12 cellular contexts compared by ENCODE assay signal in the genomic region with DNA sequence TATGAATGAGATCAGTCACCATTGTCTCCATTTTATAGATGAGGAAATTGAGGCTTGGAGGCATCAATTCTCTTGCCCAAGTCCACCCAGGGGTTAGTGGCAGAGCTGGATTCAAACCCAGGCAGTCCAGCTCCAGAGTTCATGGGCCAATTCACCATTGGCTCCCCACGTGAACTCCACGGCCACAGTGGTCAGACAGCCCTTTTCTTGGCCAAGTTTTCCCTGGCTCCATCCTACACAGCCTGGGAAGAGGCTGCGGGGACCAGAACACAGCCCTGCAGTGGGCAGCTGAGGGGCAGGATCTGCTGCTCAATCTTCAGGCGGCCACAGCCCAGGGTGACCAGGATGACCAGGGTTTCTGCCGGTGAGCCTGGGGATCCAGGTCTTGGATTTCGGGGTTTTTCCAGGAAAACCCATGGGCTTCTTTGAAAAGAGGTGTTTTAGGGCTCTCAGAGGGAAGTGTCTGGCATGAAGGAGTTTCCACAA. TPM values are rescaled to one million over a fixed set of nuclear protein-coding genes. Genes with fewer than 3 reads are reported as not detected.
DNase-seq lines count a peak whose midpoint lies in the region; ATAC-seq and TF ChIP-seq lines count a peak whose summit lies in the region.
"Had no signal": no experiment of that assay in that cellular context is flagged by ENCODE, and none has a peak within 500 bp of the region (broad histone marks: within the 10 kb centered on the region; RNA-seq: fewer than 3 reads in every experiment).

No MANE protein-coding gene starts in this region.

- no peaks in the 10 kb centered on the region for H3K79me2 ChIP-seq in KMS-11 (ENCODE audit: insufficient read depth, low read depth)

- H3K4me3 Mint-ChIP-seq in chondrocyte (ENCODE audit: unreplicated experiment): no peak overlapping the region
- H3K4me3 Mint-ChIP-seq: activated T-cell treated with anti-CD3 and anti-CD28 coated beads, Interleukin-2, amount 50 U/mL, for 24 hours; CD4-positive, alpha-beta T cell had no signal

- DNase-seq in chondrocyte (ENCODE audit: low spot score) (no peak), lung (ENCODE audit: low spot score) (no peak), retina (no peak), NCI-H2029 treated with DMSO at 0.1 percent for 48 hours (lab: John Stamatoyannopoulos, UW) (no peak), NCI-H748 (lab: John Stamatoyannopoulos, UW; ENCODE audit: unreplicated experiment) (no peak), BE2C (no peak)
- DNase-seq: activated T-cell treated with anti-CD3 and anti-CD28 coated beads, Interleukin-2, amount 50 U/mL, for 24 hours; CD4-positive, alpha-beta T cell; testis had no signal

- H3K36me3 Mint-ChIP-seq in chondrocyte (ENCODE audit: low read depth): peaks cover 6% of the 10 kb centered on the region

- H3K27me3 ChIP-seq in KMS-11 (ENCODE audit: insufficient read depth, low read depth) (no peaks in the 10 kb centered on the region), lung (ENCODE audit: control insufficient read depth, insufficient read depth) (no peaks in the 10 kb centered on the region), stomach smooth muscle (ENCODE audit: control insufficient read depth in 1 of 2, insufficient read depth in 2 of 2, low read length in 2 of 2) (no peaks in the 10 kb centered on the region), BE2C (no peaks in the 10 kb centered on the region)
- H3K27me3 ChIP-seq: neutrophil, testis had no signal

- H3K4me2 ChIP-seq in KMS-11: no peak overlapping the region

- ATAC-seq in lung (ENCODE audit: insufficient read depth, low FRiP score): no peak

- TF ChIP-seq CTCF in KMS-11 (conservative IDR thresholded peaks at IDR 0.05; ENCODE audit: low read depth, low read length) (no peak), chondrocyte (IDR thresholded peaks at IDR 0.05) (no peak), lung (IDR thresholded peaks at IDR 0.05; ENCODE audit: control extremely low read depth, extremely low read depth) (no peak), BE2C (IDR thresholded peaks at IDR 0.05; ENCODE audit: low read depth, low read length) (no peak)

- peaks cover 56% of the 10 kb centered on the region for H3K4me1 Mint-ChIP-seq in chondrocyte (ENCODE audit: low read depth)

- no peak overlapping the region for H3K9ac ChIP-seq in KMS-11
- H3K9ac ChIP-seq in stomach smooth muscle (ENCODE audit: low read length in 2 of 2): peak overlapping the region; percentile 55 to 66

- H2AFZ ChIP-seq in KMS-11 (ENCODE audit: low read depth): peak overlapping the region; percentile 25; the same call in 1 of the 2 replicates

- H3K9me3 ChIP-seq in lung (ENCODE audit: control insufficient read depth in 2 of 2, insufficient read depth in 1 of 2, low read length in 1 of 2): no peaks in the 10 kb centered on the region
- no peaks in the 10 kb centered on the region for H3K9me3 ChIP-seq in stomach smooth muscle (ENCODE audit: control insufficient read depth in 2 of 2, low read length in 2 of 2)
- no peaks in the 10 kb centered on the region for H3K9me3 ChIP-seq in BE2C
- H3K9me3 ChIP-seq: neutrophil, testis had no signal

- peak overlapping the region; percentile 95 for H3K27ac Mint-ChIP-seq in chondrocyte (ENCODE audit: unreplicated experiment)
- H3K27ac Mint-ChIP-seq: activated T-cell treated with anti-CD3 and anti-CD28 coated beads, Interleukin-2, amount 50 U/mL, for 24 hours; CD4-positive, alpha-beta T cell had no signal

- H4K20me1 ChIP-seq in KMS-11 (ENCODE audit: insufficient read depth): no peaks in the 10 kb centered on the region

- H3K4me1 ChIP-seq in KMS-11 (ENCODE audit: low read depth, poor library complexity, severe bottlenecking) (peaks cover 11% of the 10 kb centered on the region), lung (ENCODE audit: control insufficient read depth in 2 of 2, insufficient read depth in 2 of 2, low read length in 2 of 2) (peaks cover 0 to 24% of the 10 kb centered on the region in 2 donors), stomach smooth muscle (ENCODE audit: control insufficient read depth, insufficient read depth, low read length) (peaks cover 30% of the 10 kb centered on the region), BE2C (peaks cover 31% of the 10 kb centered on the region)

- H3K9me3 Mint-ChIP-seq in chondrocyte (ENCODE audit: low read depth): no peaks in the 10 kb centered on the region
- H3K9me3 Mint-ChIP-seq: activated T-cell treated with anti-CD3 and anti-CD28 coated beads, Interleukin-2, amount 50 U/mL, for 24 hours; CD4-positive, alpha-beta T cell had no signal

- H3K4me3 ChIP-seq in KMS-11 (IDR thresholded peaks at IDR 0.05; ENCODE audit: insufficient read depth, low read depth, low read length) (no peak overlapping the region), lung (no peak overlapping the region), stomach smooth muscle (ENCODE audit: low read length in 2 of 2) (peak overlapping the region in 1 of 2 donors; percentile 15), BE2C (ENCODE audit: low read depth, low read length) (no peak overlapping the region)
- H3K4me3 ChIP-seq: testis had no signal

- H3K27me3 Mint-ChIP-seq in chondrocyte (ENCODE audit: low read depth): no peaks in the 10 kb centered on the region
- H3K27me3 Mint-ChIP-seq: activated T-cell treated with anti-CD3 and anti-CD28 coated beads, Interleukin-2, amount 50 U/mL, for 24 hours had no signal

- no peak overlapping the region for H3K27ac ChIP-seq in KMS-11
- peak overlapping the region; percentile 58 to 86 for H3K27ac ChIP-seq in lung (ENCODE audit: low read depth in 1 of 2, low read length in 1 of 2)
- H3K27ac ChIP-seq in stomach smooth muscle (ENCODE audit: low read length): peak overlapping the region; percentile 89
- H3K27ac ChIP-seq: neutrophil, testis had no signal

- H3K36me3 ChIP-seq in KMS-11 (ENCODE audit: insufficient read depth): no peaks in the 10 kb centered on the region
- H3K36me3 ChIP-seq in lung (ENCODE audit: control insufficient read depth in 2 of 2, insufficient read depth in 2 of 2, low read length in 2 of 2): peaks cover 24 to 34% of the 10 kb centered on the region in 2 donors
- peaks cover 26 to 42% of the 10 kb centered on the region in 2 donors for H3K36me3 ChIP-seq in stomach smooth muscle (ENCODE audit: control insufficient read depth in 2 of 2, insufficient read depth in 2 of 2, low read length in 2 of 2)
- H3K36me3 ChIP-seq in BE2C: no peaks in the 10 kb centered on the region
- H3K36me3 ChIP-seq: neutrophil had no signal

- WGBS in lung, 2 donors: 80 to 81% methylated on average over 6 of the region's 6 CpGs

RNA-seq across cellular contexts. Expression of gene TGM2, which starts 20.4 kb away (rescaled TPM):
- total RNA-seq in chondrocyte (7.1 to 22.3 TPM (median 17.7 TPM) in 3 replicates), lung (100 to 1,000 TPM; 194 to 476 TPM)
- polyA plus RNA-seq in lung: 100 to 1,000 TPM in 1 of 2 donors, 10 to 100 TPM in 1; 85.0 to 457 TPM
- 1.5 TPM for polyA plus RNA-seq in BE2C (2012; ENCODE audit: insufficient read depth, insufficient read length, low read depth)
